Comparison of ENCODE assay signal across 11 cellular contexts in the genomic region with DNA sequence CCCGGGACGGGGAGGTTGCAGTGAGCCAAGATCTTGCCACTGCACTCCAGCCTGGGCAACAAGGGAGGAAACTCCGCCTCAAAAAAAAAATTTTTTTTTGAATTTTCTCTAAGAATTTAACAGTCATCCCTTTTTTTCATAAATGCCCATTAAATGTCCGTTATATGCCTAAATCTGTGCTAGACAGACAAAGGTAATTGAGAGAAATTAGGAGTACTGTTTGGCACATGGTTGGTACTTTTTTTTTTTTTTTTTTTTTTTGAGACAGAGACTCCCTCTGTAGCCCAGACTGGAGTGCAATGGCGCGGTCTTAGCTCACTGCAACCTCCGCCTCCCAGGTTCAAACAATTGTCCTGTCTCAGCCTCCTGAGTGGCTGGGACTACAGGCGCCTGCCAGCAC. TPM values are rescaled to one million over a fixed set of nuclear protein-coding genes. Genes with fewer than 3 reads are reported as not detected.
DNase-seq lines count a peak whose midpoint lies in the region; ATAC-seq, FAIRE-seq and TF ChIP-seq lines count a peak whose summit lies in the region.
"Had no signal": no experiment of that assay in that cellular context is flagged by ENCODE, and none has a peak within 500 bp of the region (broad histone marks: within the 10 kb centered on the region; RNA-seq: fewer than 3 reads in every experiment).

No MANE protein-coding gene starts in this region.

- H4K20me1 ChIP-seq in GM23338 (replicated peaks; ENCODE audit: insufficient read depth) (peaks cover 19% of the 10 kb centered on the region), keratinocyte (ENCODE audit: control insufficient read depth, extremely low read depth, insufficient read depth, low read length) (no peaks in the 10 kb centered on the region)

- H3K4me3 Mint-ChIP-seq in GM23338 (peak overlapping the region; percentile 89; the same call in 2 of the 3 replicates), activated B cell treated with CpG ODN at 0.5 μM for 24 hours (peak overlapping the region; percentile 88)

- dilution Hi-C loops in keratinocyte (cut with MboI; ENCODE audit: extremely low pct_ligation_motif_present, low sequenced_read_pairs) = no loop called here

- no peaks in the 10 kb centered on the region for H3K9me3 ChIP-seq in keratinocyte (ENCODE audit: control insufficient read depth, low read depth, low read length)
- H3K9me3 ChIP-seq: sigmoid colon had no signal

- no peak overlapping the region for H2AFZ ChIP-seq in ACC112 (ENCODE audit: low read length, unreplicated experiment)
- no peak overlapping the region for H2AFZ ChIP-seq in GM23338
- no peak overlapping the region for H2AFZ ChIP-seq in keratinocyte (ENCODE audit: control insufficient read depth, low read length)

- FAIRE-seq in keratinocyte (lab: Jason Lieb, UNC) = no peak

- intact Hi-C loops in activated B cell treated with CpG ODN at 0.5 μM for 24 hours (cut with micrococcal nuclease) = no loop called here

- H3K36me3 Mint-ChIP-seq in GM23338 (ENCODE audit: low read depth) = no peaks in the 10 kb centered on the region
- peaks cover 1% of the 10 kb centered on the region for H3K36me3 Mint-ChIP-seq in activated B cell treated with CpG ODN at 0.5 μM for 24 hours (ENCODE audit: low read depth)

- H3K27ac ChIP-seq in ACC112 (ENCODE audit: low read depth, low read length) = no peak overlapping the region
- H3K27ac ChIP-seq in GM23338 (ENCODE audit: low read depth) = no peak overlapping the region
- H3K27ac ChIP-seq in keratinocyte (ENCODE audit: control insufficient read depth, insufficient read depth, low read length) = no peak overlapping the region
- H3K27ac ChIP-seq in brain microvascular endothelial cell = no peak overlapping the region

- H3F3A ChIP-seq in GM23338 (replicated peaks; ENCODE audit: low read depth) = 0 out of 2 replicates have a peak, but pooled peaks cover 4% of the 10 kb centered on the region

- POLR2A ChIA-PET in activated B cell treated with CpG ODN at 0.5 μM for 24 hours (lab: Charles Lee) = interaction anchor here (0.7 kb wide), 1 partner anchor 255 kb away, joined by 5 read pairs; no protein-coding TSS in a partner anchor

- CTCF ChIA-PET in activated B cell treated with CpG ODN at 0.5 μM for 24 hours (lab: Charles Lee) = no interaction called here

- ATAC-seq in GM23338 = no peak
- no peak for ATAC-seq in activated B cell treated with CpG ODN at 0.5 μM for 24 hours (ENCODE audit: low read depth)
- ATAC-seq in GM18511 (IDR thresholded peaks at IDR 0.05; ENCODE audit: unreplicated experiment) = no peak

- H3K4me2 ChIP-seq in GM23338 = no peak overlapping the region
- H3K4me2 ChIP-seq in keratinocyte (ENCODE audit: control insufficient read depth, extremely low read depth, insufficient read depth, low read depth, low read length) = peak overlapping the region; percentile 91

- H3K79me2 ChIP-seq in ACC112 (ENCODE audit: control insufficient read depth, insufficient read depth, low read length, unreplicated experiment) = peaks cover 68% of the 10 kb centered on the region
- peaks cover 61% of the 10 kb centered on the region for H3K79me2 ChIP-seq in GM23338 (replicated peaks; ENCODE audit: insufficient read depth)
- H3K79me2 ChIP-seq in keratinocyte (ENCODE audit: control insufficient read depth, insufficient read depth, low read length) = peaks cover 68% of the 10 kb centered on the region

- H3K9me1 ChIP-seq in keratinocyte (ENCODE audit: control insufficient read depth, extremely low read depth, insufficient read depth, low read length) = no peaks in the 10 kb centered on the region

- H3K4me1 ChIP-seq in ACC112 (ENCODE audit: control insufficient read depth, insufficient read depth, low read length, unreplicated experiment) (peaks cover 11% of the 10 kb centered on the region), GM23338 (ENCODE audit: insufficient read depth) (peaks cover 13% of the 10 kb centered on the region; the same call in 1 of the 2 replicates), keratinocyte (ENCODE audit: control insufficient read depth, extremely low read depth, insufficient read depth, low read length) (peaks cover 5% of the 10 kb centered on the region)

- no peak overlapping the region for H3K9ac ChIP-seq in keratinocyte (ENCODE audit: control insufficient read depth, extremely low read depth, insufficient read depth, low read length)

- H3K4me1 Mint-ChIP-seq in GM23338 = peaks cover 12% of the 10 kb centered on the region; the same call in 2 of the 3 replicates
- peaks cover 30% of the 10 kb centered on the region for H3K4me1 Mint-ChIP-seq in activated B cell treated with CpG ODN at 0.5 μM for 24 hours

- in situ Hi-C loops in brain microvascular endothelial cell (cut with HindIII; ENCODE audit: low pct_ligation_motif_present, low sequenced_read_pairs) = no loop called here

- DNase-seq in GM23338 (ENCODE audit: low spot score) (no peak), activated B cell treated with CpG ODN at 0.5 μM for 24 hours (no peak), keratinocyte (ENCODE audit: low read depth, low spot score) (no peak), NCI-H1694 (lab: John Stamatoyannopoulos, UW) (no peak), brain microvascular endothelial cell (no peak), NCI-H446 treated with DMSO at 0.1 percent for 48 hours (lab: John Stamatoyannopoulos, UW) (no peak)
- DNase-seq: activated CD4-positive, alpha-beta T cell treated with anti-CD3 and anti-CD28 coated beads for 4 hours; NCI-H1092 treated with DMSO at 0.1 percent for 48 hours; sigmoid colon had no signal

- TF ChIP-seq CTCF in GM23338 (conservative IDR thresholded peaks at IDR 0.05; ENCODE audit: low read depth in 2 of 2) (no peak), activated B cell treated with CpG ODN at 0.5 μM for 24 hours (IDR thresholded peaks at IDR 0.05) (no peak), keratinocyte (optimal IDR thresholded peaks at IDR 0.05 in 1 of 3, IDR thresholded peaks at IDR 0.05 in 1 of 3, conservative IDR thresholded peaks at IDR 0.05 in 1 of 3; ENCODE audit: extremely low read depth in 1 of 3, insufficient read depth in 2 of 3, low read length in 3 of 3) (no peak), brain microvascular endothelial cell (IDR thresholded peaks at IDR 0.05; ENCODE audit: low read depth, low read length, missing control alignments) (no peak)

- H3K27me3 Mint-ChIP-seq in GM23338 (ENCODE audit: insufficient read depth, low read depth, poor library complexity) = peaks cover 10% of the 10 kb centered on the region
- no peaks in the 10 kb centered on the region for H3K27me3 Mint-ChIP-seq in activated B cell treated with CpG ODN at 0.5 μM for 24 hours

- no peaks in the 10 kb centered on the region for H3K27me3 ChIP-seq in ACC112 (ENCODE audit: insufficient read depth, low read length)
- no peaks in the 10 kb centered on the region for H3K27me3 ChIP-seq in GM23338 (ENCODE audit: insufficient read depth)
- H3K27me3 ChIP-seq in keratinocyte (ENCODE audit: control insufficient read depth, extremely low read depth, insufficient read depth, low read length) = no peaks in the 10 kb centered on the region
- H3K27me3 ChIP-seq in brain microvascular endothelial cell (replicated peaks) = no peaks in the 10 kb centered on the region
- H3K27me3 ChIP-seq: sigmoid colon had no signal

- H3K4me3 ChIP-seq in ACC112 (ENCODE audit: low read depth, low read length) (peak overlapping the region; percentile 97), GM23338 (peak overlapping the region; percentile 87), keratinocyte (ENCODE audit: control insufficient read depth in 2 of 3, extremely low read depth in 1 of 3, insufficient read depth in 2 of 3, low read depth in 1 of 3, low read length in 3 of 3) (peak overlapping the region in 2 of 3 experiments; percentile 89 to 99), brain microvascular endothelial cell (ENCODE audit: low read depth, low read length) (no peak overlapping the region)

- H3K27ac Mint-ChIP-seq in GM23338 = no peak overlapping the region
- H3K27ac Mint-ChIP-seq in activated B cell treated with CpG ODN at 0.5 μM for 24 hours = no peak overlapping the region

- no peaks in the 10 kb centered on the region; the same call in 2 of the 3 replicates for H3K9me3 Mint-ChIP-seq in GM23338
- no peaks in the 10 kb centered on the region for H3K9me3 Mint-ChIP-seq in activated B cell treated with CpG ODN at 0.5 μM for 24 hours

- no peaks in the 10 kb centered on the region; the same call in 1 of the 2 replicates for H3K9me2 ChIP-seq in GM23338 (ENCODE audit: insufficient read depth)

- H3K36me3 ChIP-seq in ACC112 (ENCODE audit: insufficient read depth, low read length) (no peaks in the 10 kb centered on the region), GM23338 (ENCODE audit: insufficient read depth) (no peaks in the 10 kb centered on the region), keratinocyte (ENCODE audit: control insufficient read depth in 2 of 2, extremely low read depth in 1 of 2, insufficient read depth in 2 of 2, low read length in 2 of 2) (no peaks in the 10 kb centered on the region), brain microvascular endothelial cell (replicated peaks) (no peaks in the 10 kb centered on the region)
- H3K36me3 ChIP-seq: sigmoid colon had no signal

RNA-seq across cellular contexts. Expression of a gene that starts 1.7 kb away (rescaled TPM):
- 161 and 168 TPM in 2 replicates for total RNA-seq in GM23338 (2014; rRNA removed; shearing (Covaris generic))
- polyA plus RNA-seq in GM23338 (2016; fragmentation: Nextera tagmentation; extraction: Ambion mirVana) (79.5 and 87.6 TPM in 2 replicates), keratinocyte (126 to 178 TPM (median 167 TPM) in 3 replicates)
- 44.9 and 50.8 TPM in 2 replicates for total RNA-seq in activated B cell treated with CpG ODN at 0.5 μM for 24 hours
- polyA plus RNA-seq in keratinocyte (2011; ENCODE audit: low read depth) = 61.5 TPM
- 117 and 163 TPM in 2 replicates for polyA plus RNA-seq in keratinocyte (2011; cell fraction: cytosol; rRNA removed)
- 146 and 193 TPM in 2 replicates for polyA plus RNA-seq in keratinocyte (2011; cell fraction: nucleus; rRNA removed)
- 94.3 and 111 TPM in 2 replicates for polyA plus RNA-seq in keratinocyte (2012; ENCODE audit: low replicate concordance)
- 27.4 to 104 TPM (median 86.1 TPM) in 3 replicates for polyA minus RNA-seq in keratinocyte
- 82.3 TPM for polyA minus RNA-seq in keratinocyte (2011; cell fraction: cytosol; rRNA and poly(A)+ RNA removed)
- polyA minus RNA-seq in keratinocyte (2011; cell fraction: nucleus; rRNA and poly(A)+ RNA removed) = 38.4 and 69.7 TPM in 2 replicates

RNA-seq across cellular contexts. Expression of a gene that starts 4.9 kb away (rescaled TPM):
- 71.8 and 87.2 TPM in 2 replicates for total RNA-seq in GM23338 (2014; rRNA removed; shearing (Covaris generic))
- polyA plus RNA-seq in GM23338 (2016; fragmentation: Nextera tagmentation; extraction: Ambion mirVana) (20.8 and 23.4 TPM in 2 replicates), keratinocyte (24.0 to 33.8 TPM (median 30.2 TPM) in 3 replicates)
- 46.9 and 50.4 TPM in 2 replicates for total RNA-seq in activated B cell treated with CpG ODN at 0.5 μM for 24 hours
- 20.3 TPM for polyA plus RNA-seq in keratinocyte (2011; ENCODE audit: low read depth)
- polyA plus RNA-seq in keratinocyte (2011; cell fraction: cytosol; rRNA removed) = 18.5 and 34.2 TPM in 2 replicates
- 33.7 and 35.1 TPM in 2 replicates for polyA plus RNA-seq in keratinocyte (2011; cell fraction: nucleus; rRNA removed)
- 16.5 and 23.1 TPM in 2 replicates for polyA plus RNA-seq in keratinocyte (2012; ENCODE audit: low replicate concordance)
- polyA minus RNA-seq in keratinocyte = 33.1 to 101 TPM (median 64.8 TPM) in 3 replicates
- 21.9 TPM for polyA minus RNA-seq in keratinocyte (2011; cell fraction: cytosol; rRNA and poly(A)+ RNA removed)
- polyA minus RNA-seq in keratinocyte (2011; cell fraction: nucleus; rRNA and poly(A)+ RNA removed) = 14.1 and 31.7 TPM in 2 replicates

RNA-seq across cellular contexts. Expression of a gene that starts 33.3 kb away (rescaled TPM):
- 17.2 and 18.8 TPM in 2 replicates for total RNA-seq in GM23338 (2014; rRNA removed; shearing (Covaris generic))
- polyA plus RNA-seq in GM23338 (2016; fragmentation: Nextera tagmentation; extraction: Ambion mirVana) (6.7 and 7.5 TPM in 2 replicates), keratinocyte (6.5 to 16.2 TPM (median 11.3 TPM) in 3 replicates)
- total RNA-seq in activated B cell treated with CpG ODN at 0.5 μM for 24 hours = 34.6 and 42.0 TPM in 2 replicates
- polyA plus RNA-seq in keratinocyte (2011; ENCODE audit: low read depth) = 8.2 TPM
- 5.1 and 10.8 TPM in 2 replicates for polyA plus RNA-seq in keratinocyte (2011; cell fraction: cytosol; rRNA removed)
- 22.7 TPM in 2 replicates for polyA plus RNA-seq in keratinocyte (2011; cell fraction: nucleus; rRNA removed)
- polyA plus RNA-seq in keratinocyte (2012; ENCODE audit: low replicate concordance) = 7.2 and 9.2 TPM in 2 replicates
- 16.0 to 30.9 TPM (median 17.2 TPM) in 3 replicates for polyA minus RNA-seq in keratinocyte
- polyA minus RNA-seq in keratinocyte (2011; cell fraction: cytosol; rRNA and poly(A)+ RNA removed) = 10.7 TPM
- 17.4 and 31.6 TPM in 2 replicates for polyA minus RNA-seq in keratinocyte (2011; cell fraction: nucleus; rRNA and poly(A)+ RNA removed)
